1 cellular context compared by ENCODE assay signal in the genomic region with DNA sequence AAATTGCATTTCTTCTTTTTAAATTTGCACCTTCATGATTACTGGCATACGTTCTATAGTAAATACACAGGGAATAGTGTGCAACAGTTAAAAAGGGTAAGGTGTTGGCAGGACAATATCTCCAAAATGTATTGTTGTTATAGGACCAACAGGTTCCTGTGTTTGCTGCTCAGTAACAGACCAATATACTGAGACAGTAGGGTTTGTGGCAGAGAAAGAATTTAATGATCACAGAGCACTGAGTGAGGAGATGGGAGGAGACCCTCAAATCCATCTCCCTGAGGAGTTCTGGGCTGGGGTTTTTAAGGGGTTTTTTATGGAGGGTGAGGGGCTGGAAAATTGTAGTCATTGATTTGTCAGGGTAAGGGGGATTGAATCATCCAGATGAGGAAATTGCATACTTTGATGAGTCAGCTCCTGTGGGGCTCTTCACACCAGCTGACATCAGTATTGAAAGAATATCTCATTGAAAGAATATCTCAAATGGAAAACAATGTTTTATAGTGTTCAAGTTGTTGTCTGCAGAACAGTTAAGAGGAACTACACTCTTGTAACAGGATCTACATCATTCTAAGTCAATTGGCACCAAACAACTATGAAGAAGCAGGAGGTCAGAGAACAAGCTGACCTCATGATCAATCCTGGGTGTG.
A peak's percentile ranks its signal among the peaks of the same experiment; 100 is the strongest.
TF ChIP-seq lines count a peak whose summit lies in the region.

No MANE protein-coding gene starts in this region.

TF ChIP-seq in HepG2, 621 proteins besides CTCF, POLR2A, EP300 and RAD21:
- TF ChIP-seq, protein P1, sequence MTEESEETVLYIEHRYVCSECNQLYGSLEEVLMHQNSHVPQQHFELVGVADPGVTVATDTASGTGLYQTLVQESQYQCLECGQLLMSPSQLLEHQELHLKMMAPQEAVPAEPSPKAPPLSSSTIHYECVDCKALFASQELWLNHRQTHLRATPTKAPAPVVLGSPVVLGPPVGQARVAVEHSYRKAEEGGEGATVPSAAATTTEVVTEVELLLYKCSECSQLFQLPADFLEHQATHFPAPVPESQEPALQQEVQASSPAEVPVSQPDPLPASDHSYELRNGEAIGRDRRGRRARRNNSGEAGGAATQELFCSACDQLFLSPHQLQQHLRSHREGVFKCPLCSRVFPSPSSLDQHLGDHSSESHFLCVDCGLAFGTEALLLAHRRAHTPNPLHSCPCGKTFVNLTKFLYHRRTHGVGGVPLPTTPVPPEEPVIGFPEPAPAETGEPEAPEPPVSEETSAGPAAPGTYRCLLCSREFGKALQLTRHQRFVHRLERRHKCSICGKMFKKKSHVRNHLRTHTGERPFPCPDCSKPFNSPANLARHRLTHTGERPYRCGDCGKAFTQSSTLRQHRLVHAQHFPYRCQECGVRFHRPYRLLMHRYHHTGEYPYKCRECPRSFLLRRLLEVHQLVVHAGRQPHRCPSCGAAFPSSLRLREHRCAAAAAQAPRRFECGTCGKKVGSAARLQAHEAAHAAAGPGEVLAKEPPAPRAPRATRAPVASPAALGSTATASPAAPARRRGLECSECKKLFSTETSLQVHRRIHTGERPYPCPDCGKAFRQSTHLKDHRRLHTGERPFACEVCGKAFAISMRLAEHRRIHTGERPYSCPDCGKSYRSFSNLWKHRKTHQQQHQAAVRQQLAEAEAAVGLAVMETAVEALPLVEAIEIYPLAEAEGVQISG (CRISPR knock-in tag; IDR thresholded peaks at IDR 0.05) = no peak
- TF ChIP-seq MAFK (conservative IDR thresholded peaks at IDR 0.05 in 1 of 2, IDR thresholded peaks at IDR 0.05 in 1 of 2; ENCODE audit: low read length in 2 of 2) (peak; percentile 35 to 55; a peak in 2 of 4 replicates), THYN1 (CRISPR knock-in tag; IDR thresholded peaks at IDR 0.05; ENCODE audit: borderline replicate concordance, low read depth) (no peak), MAFF (IDR thresholded peaks at IDR 0.05; ENCODE audit: low read depth, low read length) (peak; percentile 37; the same call in 1 of the 2 replicates), NFE2L2 (IDR thresholded peaks at IDR 0.05; ENCODE audit: low read length) (no peak), ZNF549 (CRISPR knock-in tag; IDR thresholded peaks at IDR 0.05) (no peak)
- TF ChIP-seq, protein P2, sequence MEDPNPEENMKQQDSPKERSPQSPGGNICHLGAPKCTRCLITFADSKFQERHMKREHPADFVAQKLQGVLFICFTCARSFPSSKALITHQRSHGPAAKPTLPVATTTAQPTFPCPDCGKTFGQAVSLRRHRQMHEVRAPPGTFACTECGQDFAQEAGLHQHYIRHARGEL (CRISPR knock-in tag; IDR thresholded peaks at IDR 0.05) = no peak
- TF ChIP-seq, protein P3, sequence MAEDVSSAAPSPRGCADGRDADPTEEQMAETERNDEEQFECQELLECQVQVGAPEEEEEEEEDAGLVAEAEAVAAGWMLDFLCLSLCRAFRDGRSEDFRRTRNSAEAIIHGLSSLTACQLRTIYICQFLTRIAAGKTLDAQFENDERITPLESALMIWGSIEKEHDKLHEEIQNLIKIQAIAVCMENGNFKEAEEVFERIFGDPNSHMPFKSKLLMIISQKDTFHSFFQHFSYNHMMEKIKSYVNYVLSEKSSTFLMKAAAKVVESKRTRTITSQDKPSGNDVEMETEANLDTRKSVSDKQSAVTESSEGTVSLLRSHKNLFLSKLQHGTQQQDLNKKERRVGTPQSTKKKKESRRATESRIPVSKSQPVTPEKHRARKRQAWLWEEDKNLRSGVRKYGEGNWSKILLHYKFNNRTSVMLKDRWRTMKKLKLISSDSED (CRISPR knock-in tag; IDR thresholded peaks at IDR 0.05) = no peak
